ENCODE assay signal across 8 cellular contexts in genomic region chr4:48275247-48275646, GRCh38. TPM values are rescaled to one million over a fixed set of nuclear protein-coding genes. Genes with fewer than 3 reads are reported as not detected.
DNase-seq lines count a peak whose midpoint lies in the region; ATAC-seq, FAIRE-seq and TF ChIP-seq lines count a peak whose summit lies in the region.

No MANE protein-coding gene starts in this region.

- DNase-seq in AG04450 (ENCODE audit: low read depth, low spot score) = no peak
- DNase-seq in GM18507 (ENCODE audit: extremely low spot score, insufficient read length, low read depth) = no peak
- peak; percentile 61 for DNase-seq in LHCN-M2 (ENCODE audit: low read depth)
- DNase-seq in astrocyte of the cerebellum (ENCODE audit: low read depth) = no peak
- DNase-seq in mesendoderm = peak; percentile 60
- no peak for DNase-seq in aorta
- DNase-seq in naive thymus-derived CD8-positive, alpha-beta T cell = no peak

- ATAC-seq in aorta (ENCODE audit: low FRiP score) (no peak), GM19455 (IDR thresholded peaks at IDR 0.05; ENCODE audit: unreplicated experiment) (no peak)
- ATAC-seq in naive thymus-derived CD8-positive, alpha-beta T cell = no peak

- no peak overlapping the region for H3K56ac ChIP-seq in mesendoderm (ENCODE audit: low read length)

- no peak overlapping the region for H4K8ac ChIP-seq in mesendoderm (ENCODE audit: low read depth, low read length)

- no peak overlapping the region for H3K23ac ChIP-seq in mesendoderm (ENCODE audit: low read length)

- H3K36me3 ChIP-seq in mesendoderm (ENCODE audit: control insufficient read depth, insufficient read depth, low read length) (no peaks in the 10 kb centered on the region), aorta (ENCODE audit: control insufficient read depth in 1 of 2, insufficient read depth in 2 of 2, low read length in 1 of 2) (no peaks in the 10 kb centered on the region)

- no peak overlapping the region for H4K5ac ChIP-seq in mesendoderm (ENCODE audit: low read length)

- H3K9me3 ChIP-seq in AG04450 (ENCODE audit: control insufficient read depth, insufficient read depth, low read length) = no peaks in the 10 kb centered on the region
- peaks cover 6% of the 10 kb centered on the region for H3K9me3 ChIP-seq in aorta (ENCODE audit: control insufficient read depth, low read length)

- no peak overlapping the region for H3K4me2 ChIP-seq in mesendoderm (ENCODE audit: low read length)

- H3K79me2 ChIP-seq in mesendoderm (ENCODE audit: control insufficient read depth, insufficient read depth, low read length) = no peaks in the 10 kb centered on the region

- H3K4me1 ChIP-seq in mesendoderm (ENCODE audit: control insufficient read depth, low read depth, low read length) = no peaks in the 10 kb centered on the region
- H3K4me1 ChIP-seq in aorta (ENCODE audit: control insufficient read depth in 1 of 2, insufficient read depth in 2 of 2, low read length in 2 of 2) = no peaks in the 10 kb centered on the region

- H3K9me3 Mint-ChIP-seq in naive thymus-derived CD8-positive, alpha-beta T cell = peaks cover 0 to 9% (median 3%) of the 10 kb centered on the region in 9 donors

- peaks cover 5% of the 10 kb centered on the region for H3K27me3 ChIP-seq in AG04450 (ENCODE audit: control insufficient read depth, insufficient read depth, low read length)
- no peaks in the 10 kb centered on the region for H3K27me3 ChIP-seq in mesendoderm (ENCODE audit: insufficient read depth, low read length, poor library complexity)
- no peaks in the 10 kb centered on the region for H3K27me3 ChIP-seq in aorta (ENCODE audit: control insufficient read depth in 1 of 2, insufficient read depth in 2 of 2, low read length in 1 of 2)

- H2BK120ac ChIP-seq in mesendoderm (ENCODE audit: low read depth, low read length) = no peak overlapping the region

- peaks cover 5 to 11% (median 11%) of the 10 kb centered on the region in 4 donors for H3K4me1 Mint-ChIP-seq in naive thymus-derived CD8-positive, alpha-beta T cell

- H3K27ac Mint-ChIP-seq in naive thymus-derived CD8-positive, alpha-beta T cell = no peak overlapping the region

- H2BK15ac ChIP-seq in mesendoderm (replicated peaks; ENCODE audit: low read depth) = no peak overlapping the region

- no peak overlapping the region for H3K4me3 ChIP-seq in AG04450 (ENCODE audit: low read depth, low read length)
- no peak overlapping the region for H3K4me3 ChIP-seq in astrocyte of the cerebellum (ENCODE audit: low read depth, low read length)
- H3K4me3 ChIP-seq in mesendoderm (ENCODE audit: low read length) = no peak overlapping the region
- H3K4me3 ChIP-seq in aorta (ENCODE audit: low read length in 2 of 2) = no peak overlapping the region

- POLR2A ChIA-PET in AG04450 (lab: Yijun Ruan, JAX) = no interaction called here
- POLR2A ChIA-PET in naive thymus-derived CD8-positive, alpha-beta T cell (lab: Charles Lee) = no interaction called here

- CTCF ChIA-PET in AG04450 (lab: Charles Lee) = interaction anchor here (1.2 to 1.8 kb wide), 4 partner anchors 15 to 271 kb away, joined by 3 to 8 read pairs (median 4); no protein-coding TSS in a partner anchor

- no peak overlapping the region for H3K18ac ChIP-seq in mesendoderm (ENCODE audit: low read length)

- WGBS in mesendoderm (ENCODE audit: extremely low coverage, insufficient coverage, low lambda C conversion rate) = no CpG with 5 or more reads among the region's 3 CpGs
- WGBS in aorta, 2 donors = 67 to 68% methylated on average over 3 of the region's 3 CpGs

- TF ChIP-seq CTCF in AG04450 (IDR thresholded peaks at IDR 0.05; ENCODE audit: low read depth, low read length) = peak; percentile 52
- peak; percentile 73 for TF ChIP-seq CTCF in astrocyte of the cerebellum (IDR thresholded peaks at IDR 0.05; ENCODE audit: low read depth, low read length, missing control alignments)

- in situ Hi-C loops in astrocyte of the cerebellum (cut with HindIII; ENCODE audit: low sequenced_read_pairs) = no loop called here

- intact Hi-C loops in aorta (cut with DNase I) = no loop called here

- H2BK5ac ChIP-seq in mesendoderm (ENCODE audit: low read length) = no peak overlapping the region

- H2AK5ac ChIP-seq in mesendoderm (ENCODE audit: low read length) = no peak overlapping the region

- H3K4ac ChIP-seq in mesendoderm (ENCODE audit: low read depth, low read length) = no peak overlapping the region

- no peak overlapping the region for H3K9ac ChIP-seq in mesendoderm (ENCODE audit: low read length)

- peaks cover 0 to 10% (median 3%) of the 10 kb centered on the region in 5 donors for H3K27me3 Mint-ChIP-seq in naive thymus-derived CD8-positive, alpha-beta T cell

- H3K36me3 Mint-ChIP-seq in naive thymus-derived CD8-positive, alpha-beta T cell = peaks cover 0 to 7% (median 2%) of the 10 kb centered on the region in 3 donors

- FAIRE-seq in GM18507 (lab: Jason Lieb, UNC) = peak; percentile 80

- no peaks in the 10 kb centered on the region for H3K79me1 ChIP-seq in mesendoderm (ENCODE audit: low read length)

- no peak overlapping the region for H3K27ac ChIP-seq in AG04450 (ENCODE audit: low read depth, low read length)
- no peak overlapping the region for H3K27ac ChIP-seq in mesendoderm (ENCODE audit: low read depth, low read length)
- H3K27ac ChIP-seq in aorta (ENCODE audit: low read depth in 1 of 2, low read length in 2 of 2) = no peak overlapping the region

- H3K4me3 Mint-ChIP-seq in naive thymus-derived CD8-positive, alpha-beta T cell = no peak overlapping the region

RNA-seq across cellular contexts. Expression of gene TEC, which starts 5.6 kb away (rescaled TPM):
- polyA plus RNA-seq in AG04450 (2011; rRNA removed) = 0.17 and 0.21 TPM in 2 replicates
- polyA minus RNA-seq in AG04450 (2011; rRNA and poly(A)+ RNA removed) = 0.35 and 0.60 TPM in 2 replicates
- 6.8 and 7.3 TPM in 2 replicates for total RNA-seq in LHCN-M2 (2014; rRNA removed)
- 1.7 TPM for polyA plus RNA-seq in LHCN-M2 (2012)
- 0.63 TPM for polyA plus RNA-seq in mesendoderm (2013, experiment 1 of 2)
- polyA plus RNA-seq in mesendoderm (2013, experiment 2 of 2) = 0.71 TPM
- 1 to 10 TPM; 5.7 to 9.3 TPM for total RNA-seq in aorta
- 1 to 10 TPM; 2.2 to 2.3 TPM for polyA plus RNA-seq in aorta
- total RNA-seq in naive thymus-derived CD8-positive, alpha-beta T cell = 1 to 10 TPM; 4.3 to 4.7 TPM
- 1 to 10 TPM; 1.1 to 2.5 (median 1.4) TPM for polyA plus RNA-seq in naive thymus-derived CD8-positive, alpha-beta T cell

Comparison
In these comparisons a context has a peak if more than half of its experiments do, and no peak if none do; other contexts are left out.
1. DNase-seq: peak in LHCN-M2 (single experiment) and mesendoderm (single experiment); none in AG04450 (single experiment), GM18507 (single experiment), astrocyte of the cerebellum (single experiment), aorta (0 of 2) and naive thymus-derived CD8-positive, alpha-beta T cell (0 of 10).